ENCODE assay signal across 8 cellular contexts in genomic region chr1:215526147-215526845, GRCh38. TPM values are rescaled to one million over a fixed set of nuclear protein-coding genes. Genes with fewer than 3 reads are reported as not detected.
A peak's percentile ranks its signal among the peaks of the same experiment; 100 is the strongest.
DNase-seq lines count a peak whose midpoint lies in the region; ATAC-seq and TF ChIP-seq lines count a peak whose summit lies in the region.

No MANE protein-coding gene starts in this region.

- H3K4me2 ChIP-seq in GM23248 (ENCODE audit: unreplicated experiment) (no peak overlapping the region), SK-N-SH (no peak overlapping the region)

- H3K4me1 ChIP-seq in GM23248 (ENCODE audit: insufficient read depth) (peaks cover 13% of the 10 kb centered on the region), SK-N-SH (ENCODE audit: control insufficient read depth in 1 of 2, insufficient read depth in 2 of 2, low read depth in 1 of 2, low read length in 1 of 2) (no peaks in the 10 kb centered on the region; a peak in 1 of 4 replicates), foreskin keratinocyte (no peaks in the 10 kb centered on the region), gastrocnemius medialis (no peaks in the 10 kb centered on the region)

- CTCF ChIA-PET in SK-N-SH (lab: Yijun Ruan, JAX), result interaction anchor here (0.5 to 2.4 kb wide), 28 partner anchors 9 to 1194 kb away, joined by 3 to 20 read pairs (median 4); no protein-coding TSS in a partner anchor

- intact Hi-C loops in gastrocnemius medialis (cut with DNase I; ENCODE audit: low total_unique reads), result loop anchor here (5.0 kb wide), 1 partner anchor 899 kb away; no protein-coding TSS in a partner anchor

- H3K9me2 ChIP-seq in GM23248 (ENCODE audit: insufficient read depth), result no peaks in the 10 kb centered on the region
- H3K9me2 ChIP-seq in SK-N-SH, result no peaks in the 10 kb centered on the region

- no peak overlapping the region for H3K27ac ChIP-seq in GM23248
- H3K27ac ChIP-seq in SK-N-SH (ENCODE audit: low read depth in 2 of 2, low read length in 1 of 2), result no peak overlapping the region
- no peak overlapping the region for H3K27ac ChIP-seq in foreskin keratinocyte
- no peak overlapping the region for H3K27ac ChIP-seq in gastrocnemius medialis

- H4K20me1 ChIP-seq in GM23248 (ENCODE audit: insufficient read depth), result no peaks in the 10 kb centered on the region
- no peaks in the 10 kb centered on the region for H4K20me1 ChIP-seq in SK-N-SH (ENCODE audit: insufficient read depth)

- peak; percentile 47 for ATAC-seq in foreskin keratinocyte
- no peak for ATAC-seq in gastrocnemius medialis

- H3K9me3 ChIP-seq in GM23248 (ENCODE audit: low read depth) (no peaks in the 10 kb centered on the region), SK-N-SH (no peaks in the 10 kb centered on the region), gastrocnemius medialis (no peaks in the 10 kb centered on the region)

- DNase-seq in GM03348 (ENCODE audit: low spot score), result peak; percentile 46
- DNase-seq in GM23248, result peak; percentile 62
- DNase-seq in NCI-H1092 treated with DMSO at 0.1 percent for 48 hours (lab: John Stamatoyannopoulos, UW), result peak; percentile 57
- peak; percentile 15 for DNase-seq in SK-N-SH
- DNase-seq in foreskin keratinocyte, result peak in 1 of 2 donors; percentile 19
- DNase-seq in gastrocnemius medialis, result no peak
- DNase-seq in NK-92 (lab: John Stamatoyannopoulos, UW; ENCODE audit: unreplicated experiment), result no peak
- no peak for DNase-seq in epidermal melanocyte (ENCODE audit: insufficient read length, low spot score)

- H3K9ac ChIP-seq in GM23248 (no peak overlapping the region), SK-N-SH (no peak overlapping the region)

- TF ChIP-seq EP300 in SK-N-SH (IDR thresholded peaks at IDR 0.05; ENCODE audit: borderline replicate concordance in 1 of 2, low read depth in 1 of 2, low read length in 1 of 2), result no peak

- 29 to 30% methylated on average over 7 of the region's 7 CpGs for WGBS in GM23248 (ENCODE audit: low coverage in 1 of 2, low lambda C conversion rate in 2 of 2, missing lambda C conversion rate in 2 of 2), 2 experiments
- WGBS in SK-N-SH (ENCODE audit: low lambda C conversion rate), result 23% methylated on average over 7 of the region's 7 CpGs

- no peak for TF ChIP-seq POLR2A in gastrocnemius medialis (IDR thresholded peaks at IDR 0.05)

- H3K36me3 ChIP-seq in GM23248 (ENCODE audit: low read depth), result no peaks in the 10 kb centered on the region
- no peaks in the 10 kb centered on the region for H3K36me3 ChIP-seq in SK-N-SH (replicated peaks in 1 of 2; ENCODE audit: control insufficient read depth in 1 of 2, insufficient read depth in 2 of 2, low read length in 1 of 2)
- H3K36me3 ChIP-seq in gastrocnemius medialis, result no peaks in the 10 kb centered on the region

- no peaks in the 10 kb centered on the region for H3F3A ChIP-seq in GM23248 (ENCODE audit: insufficient read depth)
- no peaks in the 10 kb centered on the region for H3F3A ChIP-seq in SK-N-SH (replicated peaks; ENCODE audit: insufficient read depth)

- H3K4me3 ChIP-seq in GM23248, result no peak overlapping the region
- H3K4me3 ChIP-seq in SK-N-SH (ENCODE audit: low read depth in 2 of 2, low read length in 1 of 2), result no peak overlapping the region
- no peak overlapping the region for H3K4me3 ChIP-seq in gastrocnemius medialis

- TF ChIP-seq CTCF in SK-N-SH (IDR thresholded peaks at IDR 0.05), result peak; percentile 75
- TF ChIP-seq CTCF in foreskin keratinocyte (conservative IDR thresholded peaks at IDR 0.05), result peak; percentile 79
- peak; percentile 53 to 70 (median 57) for TF ChIP-seq CTCF in gastrocnemius medialis (IDR thresholded peaks at IDR 0.05 in 4 of 5, conservative IDR thresholded peaks at IDR 0.05 in 1 of 5)

- no peak overlapping the region for H2AFZ ChIP-seq in GM23248
- no peak overlapping the region for H2AFZ ChIP-seq in SK-N-SH (ENCODE audit: low read depth)

- H3K27me3 ChIP-seq in GM23248 (replicated peaks; ENCODE audit: insufficient read depth) (no peaks in the 10 kb centered on the region), SK-N-SH (ENCODE audit: insufficient read depth) (no peaks in the 10 kb centered on the region), foreskin keratinocyte (peaks cover 3% of the 10 kb centered on the region), gastrocnemius medialis (no peaks in the 10 kb centered on the region)

- in situ Hi-C loops in GM23248 (cut with MboI), result loop anchor here (25.0 kb wide), 2 partner anchors 1189 to 1314 kb away; no protein-coding TSS in a partner anchor
- in situ Hi-C loops in gastrocnemius medialis (cut with MboI; ENCODE audit: low sequenced_read_pairs in 4 of 4), result loop anchor here in 3 of 4 donors (10.0 kb wide), 3 partner anchors 861 to 891 kb away; no protein-coding TSS in a partner anchor

- TF ChIP-seq RAD21 in SK-N-SH (IDR thresholded peaks at IDR 0.05; ENCODE audit: low read length), result peak; percentile 88

- POLR2A ChIA-PET in SK-N-SH (lab: Yijun Ruan, JAX), result no interaction called here

- H3K79me2 ChIP-seq in GM23248 (ENCODE audit: insufficient read depth), result no peaks in the 10 kb centered on the region
- H3K79me2 ChIP-seq in SK-N-SH (ENCODE audit: insufficient read depth), result no peaks in the 10 kb centered on the region

TF ChIP-seq in SK-N-SH, 30 proteins besides CTCF, POLR2A, EP300 and RAD21:
- TF ChIP-seq POLR2AphosphoS5 (IDR thresholded peaks at IDR 0.05; ENCODE audit: low read depth, low read length) (no peak), SMC3 (IDR thresholded peaks at IDR 0.05; ENCODE audit: low read depth, low read length) (peak; percentile 56)

RNA-seq across cellular contexts. Expression of gene KCTD3, which starts 40.8 kb away (rescaled TPM):
- 25.7 and 32.0 TPM in 2 replicates for total RNA-seq in GM23248 (2014; rRNA removed; shearing (Covaris generic))
- 17.5 and 17.7 TPM in 2 replicates for polyA plus RNA-seq in GM23248 (2016; fragmentation: Nextera tagmentation; extraction: Ambion mirVana)
- polyA plus RNA-seq in SK-N-SH (2012; rRNA removed), result 34.8 and 36.6 TPM in 2 replicates
- 30.7 and 31.5 TPM in 2 replicates for polyA plus RNA-seq in SK-N-SH (2012; cell fraction: cytosol; rRNA removed)
- polyA plus RNA-seq in SK-N-SH (2012; cell fraction: nucleus; rRNA removed), result 46.4 and 85.2 TPM in 2 replicates
- total RNA-seq in foreskin keratinocyte, result 38.5 and 41.8 TPM in 2 replicates
- 13.9 and 17.1 TPM in 2 replicates for polyA plus RNA-seq in foreskin keratinocyte
- 10 to 100 TPM; 16.6 to 26.7 (median 20.7) TPM for total RNA-seq in gastrocnemius medialis

Comparison
In these comparisons a context has a peak if more than half of its experiments do, and no peak if none do; other contexts are left out.
1. DNase-seq: peak in GM03348 (single experiment), GM23248 (single experiment), NCI-H1092 treated with DMSO at 0.1 percent for 48 hours (single experiment) and SK-N-SH (single experiment); none in gastrocnemius medialis (0 of 2), NK-92 (single experiment) and epidermal melanocyte (single experiment).
2. Peak in every context shown above with its lines, with median percentiles within 50 percentile points of each other: CTCF ChIP-seq.